In genomic region chr1:152047954-152048640, GRCh38 we compare ENCODE assay signal across 8 cellular contexts. TPM values are rescaled to one million over a fixed set of nuclear protein-coding genes. Genes with fewer than 3 reads are reported as not detected.
DNase-seq lines count a peak whose midpoint lies in the region; ATAC-seq and TF ChIP-seq lines count a peak whose summit lies in the region.

No MANE protein-coding gene starts in this region.

- H3K4me3 ChIP-seq in BLaER1 = peak overlapping the region; percentile 43
- peak overlapping the region; percentile 66 for H3K4me3 ChIP-seq in OCI-LY3 (ENCODE audit: low read length)
- H3K4me3 ChIP-seq in epithelial cell of proximal tubule (ENCODE audit: low read depth, low read length) = peak overlapping the region; percentile 55
- H3K4me3 ChIP-seq in muscle layer of duodenum (ENCODE audit: low read depth in 1 of 2, low read length in 2 of 2) = peak overlapping the region; percentile 48 to 49

- no peaks in the 10 kb centered on the region for H3K36me3 ChIP-seq in BLaER1
- H3K36me3 ChIP-seq in OCI-LY3 (replicated peaks; ENCODE audit: low read depth, low read length) = no peaks in the 10 kb centered on the region
- H3K36me3 ChIP-seq in muscle layer of duodenum (ENCODE audit: control insufficient read depth in 1 of 2, insufficient read depth in 2 of 2, low read length in 2 of 2) = no peaks in the 10 kb centered on the region

- no peaks in the 10 kb centered on the region for H4K20me1 ChIP-seq in BLaER1
- no peaks in the 10 kb centered on the region for H4K20me1 ChIP-seq in OCI-LY3 (ENCODE audit: insufficient read depth, low read length)

- peak overlapping the region; percentile 75 for H3K4me2 ChIP-seq in BLaER1
- peak overlapping the region; percentile 81 for H3K4me2 ChIP-seq in OCI-LY3 (ENCODE audit: low read length)

- TF ChIP-seq CTCF in OCI-LY3 (IDR thresholded peaks at IDR 0.05; ENCODE audit: low read depth, low read length) (peak; percentile 73), epithelial cell of proximal tubule (conservative IDR thresholded peaks at IDR 0.05; ENCODE audit: low read depth, low read length) (peak; percentile 56)

- peak; percentile 91 for ATAC-seq in GM19023 (IDR thresholded peaks at IDR 0.05; ENCODE audit: unreplicated experiment)
- peak; percentile 96 for ATAC-seq in HG03196 (IDR thresholded peaks at IDR 0.05; ENCODE audit: unreplicated experiment)

- H3K27me3 ChIP-seq in BLaER1 = no peaks in the 10 kb centered on the region
- peaks cover 22% of the 10 kb centered on the region for H3K27me3 ChIP-seq in OCI-LY3 (ENCODE audit: low read depth, low read length)
- H3K27me3 ChIP-seq in muscle layer of duodenum (ENCODE audit: low read depth, low read length) = peaks cover 2% of the 10 kb centered on the region

- H3K9me3 ChIP-seq in BLaER1 = no peaks in the 10 kb centered on the region
- no peaks in the 10 kb centered on the region for H3K9me3 ChIP-seq in OCI-LY3 (ENCODE audit: insufficient read depth, low read length)
- no peaks in the 10 kb centered on the region for H3K9me3 ChIP-seq in muscle layer of duodenum (ENCODE audit: control insufficient read depth in 1 of 2, low read length in 2 of 2)

- no peaks in the 10 kb centered on the region for H3K79me2 ChIP-seq in OCI-LY3 (ENCODE audit: low read length)

- H3K27ac ChIP-seq in BLaER1 (peak overlapping the region; percentile 86), OCI-LY3 (ENCODE audit: low read length) (peak overlapping the region; percentile 80), muscle layer of duodenum (ENCODE audit: low read length) (peak overlapping the region; percentile 99)

- H3K9ac ChIP-seq in BLaER1 (peak overlapping the region; percentile 72), OCI-LY3 (ENCODE audit: low read length) (peak overlapping the region; percentile 66)

- DNase-seq in activated T-cell treated with anti-CD3 and anti-CD28 coated beads for 24 hours (ENCODE audit: low read depth) (peak; percentile 82), epithelial cell of proximal tubule (ENCODE audit: low read depth) (peak; percentile 95)
- peak; percentile 61 for DNase-seq in stimulated activated CD8-positive, alpha-beta memory T cell treated with anti-CD3 and anti-CD28 coated beads, Interleukin-7, amount 100 ng/mL, for 24 hours (ENCODE audit: low read depth)

- peak overlapping the region; percentile 99 for H2AFZ ChIP-seq in OCI-LY3 (ENCODE audit: low read depth, low read length)

- peaks cover 30% of the 10 kb centered on the region for H3K4me1 ChIP-seq in BLaER1
- peaks cover 16% of the 10 kb centered on the region for H3K4me1 ChIP-seq in OCI-LY3 (ENCODE audit: low read length)
- peaks cover 0 to 10% of the 10 kb centered on the region in 2 donors for H3K4me1 ChIP-seq in muscle layer of duodenum (ENCODE audit: control insufficient read depth in 1 of 2, insufficient read depth in 2 of 2, low read length in 2 of 2)

RNA-seq across cellular contexts. Expression of gene S100A11, which starts 11.3 kb away (rescaled TPM):
- 575 and 947 TPM in 2 replicates for total RNA-seq in epithelial cell of proximal tubule

RNA-seq across cellular contexts. Expression of gene TCHHL1, which starts 40.8 kb away (rescaled TPM):
- not detected in 2 replicates for total RNA-seq in epithelial cell of proximal tubule

RNA-seq across cellular contexts. Expression of gene S100A10, which starts 54.4 kb away (rescaled TPM):
- total RNA-seq in epithelial cell of proximal tubule = 216 and 394 TPM in 2 replicates

Comparison
In these comparisons a context has a peak if more than half of its experiments do, and no peak if none do; other contexts are left out.
1. Peak in every context shown above with its lines: DNase-seq, ATAC-seq, H3K4me3 ChIP-seq and H3K27ac ChIP-seq.